ENCODE assay signal across 13 cellular contexts in the genomic region with DNA sequence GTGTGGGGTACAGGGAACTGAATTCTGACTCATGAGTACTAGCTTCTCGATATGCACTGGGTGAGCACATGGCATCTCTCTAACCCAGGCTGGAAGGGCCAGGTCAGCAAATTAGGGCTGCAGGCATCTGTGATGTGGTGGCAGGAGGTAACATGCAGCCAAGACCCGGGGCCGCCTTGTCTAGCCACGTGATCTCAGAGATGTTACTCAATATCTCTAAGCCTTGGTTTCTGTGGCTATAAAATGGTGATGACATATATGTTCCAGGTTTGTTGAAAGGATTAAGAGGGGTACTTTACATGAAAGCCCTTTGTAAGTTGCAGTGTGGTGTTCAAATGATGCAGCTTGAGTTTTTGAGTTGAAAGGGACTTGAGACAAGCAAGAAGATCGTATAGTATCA. TPM values are rescaled to one million over a fixed set of nuclear protein-coding genes. Genes with fewer than 3 reads are reported as not detected.
DNase-seq lines count a peak whose midpoint lies in the region; ATAC-seq and TF ChIP-seq lines count a peak whose summit lies in the region.
"Had no signal": no experiment of that assay in that cellular context is flagged by ENCODE, and none has a peak within 500 bp of the region (broad histone marks: within the 10 kb centered on the region; RNA-seq: fewer than 3 reads in every experiment).

No MANE protein-coding gene starts in this region.

- H3K36me3 Mint-ChIP-seq in Calu3 (ENCODE audit: insufficient read depth, unreplicated experiment) = peaks cover 67% of the 10 kb centered on the region
- no peaks in the 10 kb centered on the region for H3K36me3 Mint-ChIP-seq in CD4-positive, alpha-beta T cell (ENCODE audit: low read depth)
- H3K36me3 Mint-ChIP-seq in nephron progenitor cell (ENCODE audit: low read depth) = no peaks in the 10 kb centered on the region
- H3K36me3 Mint-ChIP-seq: mesothelial cell of epicardium; stimulated activated naive B cell treated with anti-CD40 and anti-IgM and Interleukin-4, amounts not matched to agents 10 μg/mL and 1 μg/mL and 100 μg/mL, for 72 hours had no signal

- H3K4me1 Mint-ChIP-seq in Calu3 (ENCODE audit: low read depth, unreplicated experiment) (peaks cover 61% of the 10 kb centered on the region), nephron progenitor cell (peaks cover 33% of the 10 kb centered on the region)
- H3K4me1 Mint-ChIP-seq in CD4-positive, alpha-beta T cell (ENCODE audit: low read depth) = peaks cover 26% of the 10 kb centered on the region

- CTCF ChIA-PET in Calu3 (lab: Charles Lee) = no interaction called here
- CTCF ChIA-PET in CD4-positive, alpha-beta T cell (lab: Charles Lee) = no interaction called here

- peak overlapping the region; percentile 99 for H3K27ac ChIP-seq in KMS-11
- peak overlapping the region in 1 of 2 donors; percentile 70 for H3K27ac ChIP-seq in left lung
- no peak overlapping the region for H3K27ac ChIP-seq in CD4-positive, alpha-beta T cell (ENCODE audit: low read depth, low read length)
- H3K27ac ChIP-seq: brain microvascular endothelial cell had no signal

- H3K4me3 ChIP-seq in KMS-11 (IDR thresholded peaks at IDR 0.05; ENCODE audit: insufficient read depth, low read depth, low read length) (no peak overlapping the region), left lung (no peak overlapping the region)

- no peak overlapping the region for H2AFZ ChIP-seq in KMS-11 (ENCODE audit: low read depth)

- H3K27ac Mint-ChIP-seq in Calu3 (ENCODE audit: unreplicated experiment) (no peak overlapping the region), nephron progenitor cell (no peak overlapping the region)
- H3K27ac Mint-ChIP-seq in CD4-positive, alpha-beta T cell = no peak overlapping the region
- H3K27ac Mint-ChIP-seq: mesothelial cell of epicardium had no signal

- no peaks in the 10 kb centered on the region for H3K36me3 ChIP-seq in KMS-11 (ENCODE audit: insufficient read depth)
- no peaks in the 10 kb centered on the region for H3K36me3 ChIP-seq in left lung
- H3K36me3 ChIP-seq: brain microvascular endothelial cell had no signal

- H3K27me3 ChIP-seq in KMS-11 (ENCODE audit: insufficient read depth, low read depth) (peaks cover 4% of the 10 kb centered on the region; the same call in 1 of the 2 replicates), left lung (peaks cover 5 to 49% of the 10 kb centered on the region in 2 donors)
- peaks cover 45% of the 10 kb centered on the region for H3K27me3 ChIP-seq in CD4-positive, alpha-beta T cell (ENCODE audit: control insufficient read depth, insufficient read depth, low read length)

- H3K9me3 Mint-ChIP-seq in Calu3 (ENCODE audit: low read depth, unreplicated experiment) = no peaks in the 10 kb centered on the region
- no peaks in the 10 kb centered on the region for H3K9me3 Mint-ChIP-seq in CD4-positive, alpha-beta T cell
- no peaks in the 10 kb centered on the region for H3K9me3 Mint-ChIP-seq in nephron progenitor cell
- H3K9me3 Mint-ChIP-seq: mesothelial cell of epicardium; stimulated activated naive B cell treated with anti-CD40 and anti-IgM and Interleukin-4, amounts not matched to agents 10 μg/mL and 1 μg/mL and 100 μg/mL, for 72 hours had no signal

- H3K27me3 Mint-ChIP-seq in Calu3 (ENCODE audit: unreplicated experiment) (no peaks in the 10 kb centered on the region), nephron progenitor cell (ENCODE audit: low read depth, poor library complexity) (peaks cover 75% of the 10 kb centered on the region)
- peaks cover 79% of the 10 kb centered on the region for H3K27me3 Mint-ChIP-seq in CD4-positive, alpha-beta T cell

- intact Hi-C loops in Calu3 (cut with micrococcal nuclease; ENCODE audit: unreplicated experiment) = loop anchor here (2.0 kb wide), 1 partner anchor 18 kb away; no protein-coding TSS in a partner anchor
- intact Hi-C loops in left lung (cut with DNase I) = no loop called here
- intact Hi-C loops in CD4-positive, alpha-beta T cell (cut with DNase I, micrococcal nuclease) = no loop called here

- H3K4me1 ChIP-seq in KMS-11 (ENCODE audit: low read depth, poor library complexity, severe bottlenecking) (peaks cover 49% of the 10 kb centered on the region), left lung (peaks cover 19 to 82% of the 10 kb centered on the region in 2 donors)

- POLR2A ChIA-PET in CD4-positive, alpha-beta T cell (lab: Charles Lee) = no interaction called here

- BruUV-seq in Calu3 (replicated peaks; lab: Mats Ljungman, UMichigan) = no TSS peak

- peak overlapping the region; percentile 82 for H3K4me3 Mint-ChIP-seq in Calu3 (ENCODE audit: low read depth, unreplicated experiment)
- no peak overlapping the region for H3K4me3 Mint-ChIP-seq in CD4-positive, alpha-beta T cell
- no peak overlapping the region for H3K4me3 Mint-ChIP-seq in nephron progenitor cell
- H3K4me3 Mint-ChIP-seq: mesothelial cell of epicardium had no signal

- no peaks in the 10 kb centered on the region for H3K9me3 ChIP-seq in left lung
- H3K9me3 ChIP-seq in CD4-positive, alpha-beta T cell (ENCODE audit: control insufficient read depth, low read length) = no peaks in the 10 kb centered on the region

- ATAC-seq in left lung (peak; percentile 4), GM21390 (IDR thresholded peaks at IDR 0.05; ENCODE audit: unreplicated experiment) (no peak), HG02870 (IDR thresholded peaks at IDR 0.05; ENCODE audit: unreplicated experiment) (no peak)
- no peak for ATAC-seq in CD4-positive, alpha-beta T cell (ENCODE audit: poor library complexity)
- ATAC-seq: stimulated activated naive B cell treated with anti-CD40 and anti-IgM and Interleukin-4, amounts not matched to agents 10 μg/mL and 1 μg/mL and 100 μg/mL, for 72 hours had no signal

- DNase-seq in Calu3 (no peak), SIG-M5 treated with dmso at 0.1 percent for 504 hours (lab: John Stamatoyannopoulos, UW; ENCODE audit: unreplicated experiment) (peak; percentile 86), left lung (peak; percentile 58 to 73), nephron progenitor cell (no peak)
- DNase-seq in CD4-positive, alpha-beta T cell = no peak
- DNase-seq: brain microvascular endothelial cell; glutamatergic neuron; stimulated activated naive B cell treated with anti-CD40 and anti-IgM and Interleukin-4, amounts not matched to agents 10 μg/mL and 1 μg/mL and 100 μg/mL, for 72 hours had no signal

- peak overlapping the region; percentile 84 for H3K9ac ChIP-seq in KMS-11

- no peaks in the 10 kb centered on the region for H4K20me1 ChIP-seq in KMS-11 (ENCODE audit: insufficient read depth)

- peak overlapping the region; percentile 78 for H3K4me2 ChIP-seq in KMS-11

- peaks cover 73% of the 10 kb centered on the region for H3K79me2 ChIP-seq in KMS-11 (ENCODE audit: insufficient read depth, low read depth)

- no peak for TF ChIP-seq CTCF in Calu3 (IDR thresholded peaks at IDR 0.05; ENCODE audit: unreplicated experiment)
- no peak for TF ChIP-seq CTCF in KMS-11 (conservative IDR thresholded peaks at IDR 0.05; ENCODE audit: low read depth, low read length)
- no peak for TF ChIP-seq CTCF in left lung (IDR thresholded peaks at IDR 0.05)
- TF ChIP-seq CTCF in CD4-positive, alpha-beta T cell (IDR thresholded peaks at IDR 0.05) = no peak
- no peak for TF ChIP-seq CTCF in nephron progenitor cell (IDR thresholded peaks at IDR 0.05)

RNA-seq across cellular contexts. Expression of gene ST14, which starts 3.2 kb away (rescaled TPM):
- total RNA-seq in Calu3 (2022) = 153 and 174 TPM in 2 replicates
- 100 to 1,000 TPM in 1 of 2 donors, 10 to 100 TPM in 1; 80.6 to 107 TPM for total RNA-seq in left lung
- under 1 TPM; 0.25 to 0.31 TPM for total RNA-seq in CD4-positive, alpha-beta T cell
- total RNA-seq: G401 had no signal

Comparison
In these comparisons a context has a peak if more than half of its experiments do, and no peak if none do; other contexts are left out.
1. DNase-seq: peak in SIG-M5 treated with dmso at 0.1 percent for 504 hours (single experiment) and left lung (2 of 2); none in Calu3 (single experiment), CD4-positive, alpha-beta T cell (0 of 10) and nephron progenitor cell (single experiment).
2. RNA of gene ST14, which starts 3.2 kb away (total RNA-seq): 153 to 174 TPM in Calu3 and 80.6 to 107 TPM in left lung; 0.25 to 0.31 TPM in CD4-positive, alpha-beta T cell; every median in the first group is over 10 times any median in the second.